Comparison of ENCODE assay signal across 2 cellular contexts in genomic region chr11:65100674-65101350, GRCh38.
TF ChIP-seq lines count a peak whose summit lies in the region.

No MANE protein-coding gene starts in this region.

TF ChIP-seq in K562, 482 proteins besides CTCF, POLR2A, EP300 and RAD21:
- TF ChIP-seq MEIS2 (IDR thresholded peaks at IDR 0.05; ENCODE audit: partially characterized antibody) (no peak), SMAD4 (CRISPR knock-in tag; conservative IDR thresholded peaks at IDR 0.05) (no peak), ZNF318 (IDR thresholded peaks at IDR 0.05; ENCODE audit: borderline replicate concordance in 1 of 2, low read depth in 1 of 2) (no peak), BRD4 (IDR thresholded peaks at IDR 0.05) (no peak), ZNF146 (CRISPR knock-in tag; IDR thresholded peaks at IDR 0.05; ENCODE audit: unreplicated experiment) (peak; percentile 47), NCOA4 (IDR thresholded peaks at IDR 0.05; ENCODE audit: partially characterized antibody) (no peak), NR3C1 (CRISPR knock-in tag; IDR thresholded peaks at IDR 0.05) (no peak)

TF ChIP-seq in HEK293T, 16 proteins besides CTCF, POLR2A, EP300 and RAD21:
- TF ChIP-seq NFRKB (IDR thresholded peaks at IDR 0.05) (no peak), ZNF384 (IDR thresholded peaks at IDR 0.05) (no peak), TARDBP (IDR thresholded peaks at IDR 0.05) (no peak), SUZ12 (IDR thresholded peaks at IDR 0.05) (no peak), FOXK2 (IDR thresholded peaks at IDR 0.05) (no peak), L3MBTL2 (conservative IDR thresholded peaks at IDR 0.05) (no peak), PKNOX1 (IDR thresholded peaks at IDR 0.05) (no peak), FOXM1 (IDR thresholded peaks at IDR 0.05; ENCODE audit: borderline replicate concordance) (no peak), HDGF (IDR thresholded peaks at IDR 0.05; ENCODE audit: borderline replicate concordance) (no peak), ELF4 (IDR thresholded peaks at IDR 0.05) (no peak), BHLHE40 (IDR thresholded peaks at IDR 0.05; ENCODE audit: borderline replicate concordance) (no peak), CTBP1 (IDR thresholded peaks at IDR 0.05; ENCODE audit: borderline replicate concordance) (no peak), LEF1 (IDR thresholded peaks at IDR 0.05; ENCODE audit: borderline replicate concordance) (no peak), SP1 (IDR thresholded peaks at IDR 0.05) (no peak), FOXA1 (IDR thresholded peaks at IDR 0.05) (no peak), ARNT (IDR thresholded peaks at IDR 0.05) (no peak)
